26 cellular contexts compared by ENCODE assay signal in genomic region chr1:39571178-39571483, GRCh38.
"Had no signal": no experiment of that assay in that cellular context is flagged by ENCODE, and none has a peak within 500 bp of the region (broad histone marks: within the 10 kb centered on the region; RNA-seq: fewer than 3 reads in every experiment).

No MANE protein-coding gene starts in this region.

- H3K4me3 ChIP-seq: Peyer's patch, SJSA1 had no signal

- DNase-seq: activated CD4-positive, alpha-beta T cell treated with anti-CD3 and anti-CD28 coated beads for 48 hours; activated CD4-positive, alpha-beta T cell treated with anti-CD3 and anti-CD28 coated beads, Interleukin-2, amount 50 U/mL, for 4 hours; activated CD4-positive, CD25-positive, alpha-beta regulatory T cell treated with anti-CD3 and anti-CD28 coated beads, Interleukin-2, amount 50 U/mL, for 72 hours; activated CD8-positive, alpha-beta T cell treated with anti-CD3 and anti-CD28 coated beads, Interleukin-2, amount 10 ng/mL, durations not matched to agents 7 days and 5 days; activated gamma-delta T cell; activated naive CD4-positive, alpha-beta T cell treated with anti-CD3 and anti-CD28 coated beads for 36 hours; activated naive CD8-positive, alpha-beta T cell treated with anti-CD3 and anti-CD28 coated beads, Interleukin-2, amount 10 ng/mL, durations not matched to agents 7 days and 5 days; activated T-cell treated with anti-CD3 and anti-CD28 coated beads, Interleukin-2, amount 50 U/mL, for 48 hours; aorta; NCI-H1092; NCI-H1417; NCI-H1694; NCI-H2029; NCI-H2107; NCI-H2171 treated with DMSO at 0.1 percent for 48 hours; NCI-H345; NCI-H510A treated with DMSO at 0.1 percent for 48 hours; NCI-H69; Peyer's patch; Right ventricle myocardium superior; T-helper 9 cell had no signal

- H3K27ac ChIP-seq: Peyer's patch, RWPE1, SJSA1 had no signal

- ATAC-seq: activated CD8-positive, alpha-beta T cell treated with anti-CD3 and anti-CD28 coated beads, Interleukin-2, amount 10 ng/mL, durations not matched to agents 7 days and 5 days; activated T-helper 17 cell treated with anti-CD3 and anti-CD28 coated beads, Interleukin-2, amount 50 U/mL, for 72 hours; SK-N-SH treated with all-trans-retinoic acid at 6 μM for 48 hours; WTC11 had no signal

- H3K9me3 ChIP-seq: Peyer's patch, SJSA1 had no signal

- H3K27me3 ChIP-seq: Peyer's patch, SJSA1 had no signal
